In the genomic region with DNA sequence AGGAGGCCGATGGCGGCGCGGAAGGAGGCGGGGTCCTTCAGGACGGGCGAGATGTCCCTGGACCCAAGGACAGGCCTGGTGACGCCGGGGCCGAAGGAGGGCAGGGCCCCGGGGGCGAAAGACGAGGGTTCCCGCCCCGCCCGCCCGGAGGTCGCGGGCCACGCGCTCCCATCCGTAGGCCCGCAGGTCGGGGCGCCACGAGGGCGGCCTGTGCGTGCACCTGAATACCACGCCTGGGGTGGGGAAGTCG, we compare ENCODE assay signal across 8 cellular contexts. TPM values are rescaled to one million over a fixed set of nuclear protein-coding genes. Genes with fewer than 3 reads are reported as not detected.
DNase-seq lines count a peak whose midpoint lies in the region; ATAC-seq and TF ChIP-seq lines count a peak whose summit lies in the region.

No MANE protein-coding gene starts in this region.

- peaks cover 48% of the 10 kb centered on the region for H3K36me3 ChIP-seq in DOHH2 (ENCODE audit: control insufficient read depth, low read length)
- H3K36me3 ChIP-seq in transverse colon = no peaks in the 10 kb centered on the region

- H4K20me1 ChIP-seq in DOHH2 (ENCODE audit: control insufficient read depth, insufficient read depth, low read depth, low read length) = no peaks in the 10 kb centered on the region

- H3K4me1 ChIP-seq in DOHH2 (ENCODE audit: control insufficient read depth, low read length) (peaks cover 28% of the 10 kb centered on the region), transverse colon (peaks cover 12 to 37% (median 32%) of the 10 kb centered on the region in 4 donors)

- H3K9me3 Mint-ChIP-seq in activated T-helper 17 cell treated with anti-CD3 and anti-CD28 coated beads, Interleukin-2, amount 50 U/mL, for 72 hours = no peaks in the 10 kb centered on the region

- peaks cover 35% of the 10 kb centered on the region for H3K79me2 ChIP-seq in DOHH2 (ENCODE audit: control insufficient read depth, low read length)

- CTCF ChIA-PET in HEK293T (lab: Yijun Ruan, JAX) = interaction anchor here (1.6 kb wide), 1 partner anchor 356 kb away, joined by 4 read pairs; no protein-coding TSS in a partner anchor

- TF ChIP-seq CTCF in DOHH2 (IDR thresholded peaks at IDR 0.05; ENCODE audit: low read depth, low read length, poor library complexity, severe bottlenecking) (no peak), transverse colon (IDR thresholded peaks at IDR 0.05) (no peak)

- H3K4me3 Mint-ChIP-seq in activated T-helper 17 cell treated with anti-CD3 and anti-CD28 coated beads, Interleukin-2, amount 50 U/mL, for 72 hours = peak overlapping the region; percentile 84

- H3K27me3 ChIP-seq in DOHH2 (ENCODE audit: control insufficient read depth, low read length) (no peaks in the 10 kb centered on the region), layer of hippocampus (ENCODE audit: control insufficient read depth, insufficient read depth, low read length) (no peaks in the 10 kb centered on the region), transverse colon (no peaks in the 10 kb centered on the region)

- H3K9me3 ChIP-seq in DOHH2 (ENCODE audit: control insufficient read depth, insufficient read depth, low read length) = peaks cover 7% of the 10 kb centered on the region; the same call in 1 of the 2 replicates
- no peaks in the 10 kb centered on the region for H3K9me3 ChIP-seq in transverse colon

- POLR2A ChIA-PET in HEK293T (lab: Yijun Ruan, JAX) = interaction anchor here (0.6 to 4.8 kb wide), 7 partner anchors 8 to 406 kb away, joined by 3 to 64 read pairs (median 9); a partner anchor contains a TSS

- no peaks in the 10 kb centered on the region for H3K27me3 Mint-ChIP-seq in activated T-helper 17 cell treated with anti-CD3 and anti-CD28 coated beads, Interleukin-2, amount 50 U/mL, for 72 hours

- no peak for ATAC-seq in activated T-helper 17 cell treated with anti-CD3 and anti-CD28 coated beads, Interleukin-2, amount 50 U/mL, for 72 hours (replicated peaks)

- WGBS in transverse colon (ENCODE audit: low coverage in 1 of 2), 2 donors = 0% methylated on average over 30 of the region's 30 CpGs; no CpG with 5 or more reads in 1 of the 2 donors

- intact Hi-C loops in transverse colon (cut with DNase I; ENCODE audit: low total_unique reads) = no loop called here

- H3K4me1 Mint-ChIP-seq in activated T-helper 17 cell treated with anti-CD3 and anti-CD28 coated beads, Interleukin-2, amount 50 U/mL, for 72 hours = peaks cover 7% of the 10 kb centered on the region

- DNase-seq in HEK293T (ENCODE audit: extremely low spot score) (no peak), transverse colon (no peak), hepatic stellate cell (ENCODE audit: low spot score) (no peak), NCI-H128 (lab: John Stamatoyannopoulos, UW; ENCODE audit: unreplicated experiment) (no peak)
- DNase-seq in effector CD4-positive, alpha-beta T cell = no peak

- H3K36me3 Mint-ChIP-seq in activated T-helper 17 cell treated with anti-CD3 and anti-CD28 coated beads, Interleukin-2, amount 50 U/mL, for 72 hours (ENCODE audit: low read depth) = peaks cover 49% of the 10 kb centered on the region

- no peak for TF ChIP-seq POLR2A in transverse colon (IDR thresholded peaks at IDR 0.05)

- in situ Hi-C loops in transverse colon (cut with MboI; ENCODE audit: low pct_ligation_motif_present in 1 of 4, low pct_unique_long_range_greater_than_20kb in 1 of 4, low sequenced_read_pairs in 3 of 4) = loop anchor here in 1 of 4 donors (25.0 kb wide), 1 partner anchor 401 kb away; a partner anchor contains a TSS

- no peaks in the 10 kb centered on the region for H3K9me2 ChIP-seq in DOHH2 (replicated peaks; ENCODE audit: control insufficient read depth, low read length)

- H3K27ac ChIP-seq in DOHH2 (ENCODE audit: low read depth, low read length) (peak overlapping the region; percentile 81), layer of hippocampus (ENCODE audit: low read depth, low read length) (peak overlapping the region; percentile 86), transverse colon (peak overlapping the region; percentile 97 to 99 (median 97))

- peak overlapping the region; percentile 89 for H3K27ac Mint-ChIP-seq in activated T-helper 17 cell treated with anti-CD3 and anti-CD28 coated beads, Interleukin-2, amount 50 U/mL, for 72 hours

- peaks cover 10% of the 10 kb centered on the region for H3F3A ChIP-seq in DOHH2 (ENCODE audit: control insufficient read depth, insufficient read depth)

- H3K4me2 ChIP-seq in DOHH2 (ENCODE audit: low read length) = peak overlapping the region; percentile 95

- peak overlapping the region; percentile 87 for H3K4me3 ChIP-seq in DOHH2 (ENCODE audit: low read length)
- peak overlapping the region; percentile 64 to 94 (median 83) for H3K4me3 ChIP-seq in transverse colon

- no peak for TF ChIP-seq EP300 in transverse colon (IDR thresholded peaks at IDR 0.05; ENCODE audit: low read depth)

TF ChIP-seq in HEK293T, 16 proteins besides CTCF, POLR2A, EP300 and RAD21:
- TF ChIP-seq L3MBTL2 (conservative IDR thresholded peaks at IDR 0.05) (peak; percentile 63; the same call in 1 of the 2 replicates), ZNF384 (IDR thresholded peaks at IDR 0.05) (no peak), SUZ12 (IDR thresholded peaks at IDR 0.05) (no peak)

RNA-seq across cellular contexts. Expression of a gene that starts 0.2 kb away (rescaled TPM):
- 100 to 1,000 TPM; 132 to 139 TPM for total RNA-seq in activated T-helper 17 cell treated with anti-CD3 and anti-CD28 coated beads, Interleukin-2, amount 50 U/mL, for 72 hours
- total RNA-seq in transverse colon = 100 to 1,000 TPM in 2 of 4 donors, 10 to 100 TPM in 2; 81.6 to 221 (median 149) TPM

RNA-seq across cellular contexts. Expression of a gene that starts 7.9 kb away (rescaled TPM):
- 100 to 1,000 TPM in 1 of 2 donors, 10 to 100 TPM in 1; 96.6 to 141 TPM for total RNA-seq in activated T-helper 17 cell treated with anti-CD3 and anti-CD28 coated beads, Interleukin-2, amount 50 U/mL, for 72 hours
- total RNA-seq in transverse colon = 10 to 100 TPM in 1 of 4 donors, 1 to 10 TPM in 2, not detected in 1; 3.8 to 12.5 (median 6.7) TPM

RNA-seq across cellular contexts. Expression of a gene that starts 26.5 kb away (rescaled TPM):
- 100 to 1,000 TPM; 197 to 326 TPM for total RNA-seq in activated T-helper 17 cell treated with anti-CD3 and anti-CD28 coated beads, Interleukin-2, amount 50 U/mL, for 72 hours
- 100 to 1,000 TPM; 133 to 546 (median 179) TPM for total RNA-seq in transverse colon

RNA-seq across cellular contexts. Expression of a gene that starts 45.2 kb away (rescaled TPM):
- total RNA-seq in activated T-helper 17 cell treated with anti-CD3 and anti-CD28 coated beads, Interleukin-2, amount 50 U/mL, for 72 hours = 10 to 100 TPM; 37.6 to 73.0 TPM
- total RNA-seq in transverse colon = 100 to 1,000 TPM in 1 of 4 donors, 10 to 100 TPM in 3; 45.7 to 101 (median 75.6) TPM

RNA-seq across cellular contexts. Expression of a gene that starts 45.4 kb away (rescaled TPM):
- 10 to 100 TPM; 51.1 to 73.9 TPM for total RNA-seq in activated T-helper 17 cell treated with anti-CD3 and anti-CD28 coated beads, Interleukin-2, amount 50 U/mL, for 72 hours
- total RNA-seq in transverse colon = 10 to 100 TPM in 3 of 4 donors, 1 to 10 TPM in 1; 9.8 to 34.4 (median 19.7) TPM

Comparison
In these comparisons a context has a peak if more than half of its experiments do, and no peak if none do; other contexts are left out.
1. RNA of a gene that starts 7.9 kb away (total RNA-seq): 96.6 to 141 TPM in activated T-helper 17 cell treated with anti-CD3 and anti-CD28 coated beads, Interleukin-2, amount 50 U/mL, for 72 hours; 3.8 to 12.5 TPM in transverse colon; every median in the first group is over 4 times any median in the second.
2. Peak in every context shown above with its lines, with median percentiles within 50 percentile points of each other: H3K27ac ChIP-seq.